Comparison of ENCODE assay signal across 15 cellular contexts in the genomic region with DNA sequence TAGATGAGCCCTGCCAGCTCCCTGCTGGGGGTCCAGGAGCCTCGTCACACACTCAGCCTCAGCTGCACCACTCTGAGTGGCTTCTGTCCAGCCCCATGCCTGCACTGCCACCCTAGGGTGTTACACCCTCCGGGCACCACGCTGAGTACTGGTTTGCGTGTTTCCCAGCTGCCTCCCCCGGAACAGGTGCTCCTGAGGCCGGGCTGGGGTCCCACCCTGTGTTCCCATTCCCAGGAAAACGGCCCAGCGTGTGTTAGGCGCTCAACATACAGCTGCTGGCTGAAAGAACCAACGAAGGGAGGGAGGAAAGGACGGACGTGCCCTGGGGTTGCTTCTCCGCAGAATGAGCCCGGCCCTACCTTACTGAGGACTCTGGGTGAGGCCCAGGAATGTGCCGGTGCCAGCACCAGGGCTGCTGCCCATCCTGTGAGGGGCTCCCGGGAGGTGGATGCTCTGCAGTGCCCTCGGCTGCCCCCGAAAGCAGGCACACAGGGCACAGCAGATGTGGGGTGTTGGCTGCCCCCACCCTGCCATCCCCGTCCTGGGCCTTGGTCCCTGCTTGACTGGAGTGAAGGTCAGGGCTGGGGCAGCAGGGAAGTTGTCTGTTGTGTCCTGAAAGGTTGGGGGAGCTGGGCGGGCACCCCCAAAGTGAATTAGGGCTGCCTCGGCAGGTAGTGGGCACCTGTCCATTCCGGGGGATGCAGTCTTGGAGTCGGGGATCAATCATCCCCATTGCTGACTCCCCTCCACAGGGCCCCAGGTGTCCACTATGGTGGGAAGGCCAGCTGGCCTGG. TPM values are rescaled to one million over a fixed set of nuclear protein-coding genes. Genes with fewer than 3 reads are reported as not detected.
DNase-seq lines count a peak whose midpoint lies in the region; ATAC-seq, FAIRE-seq and TF ChIP-seq lines count a peak whose summit lies in the region.
"Had no signal": no experiment of that assay in that cellular context is flagged by ENCODE, and none has a peak within 500 bp of the region (broad histone marks: within the 10 kb centered on the region; RNA-seq: fewer than 3 reads in every experiment).

No MANE protein-coding gene starts in this region.

- no peak overlapping the region for H3K14ac ChIP-seq in neuronal stem cell (ENCODE audit: low read length)

- peak overlapping the region; percentile 6 for H3K27ac ChIP-seq in HepG2 (ENCODE audit: extremely low read length, insufficient read depth, low read length)
- H3K27ac ChIP-seq in right lobe of liver: no peak overlapping the region
- peak overlapping the region; percentile 89 to 93 for H3K27ac ChIP-seq in esophagus (ENCODE audit: low read depth in 2 of 2, low read length in 1 of 2)
- H3K27ac ChIP-seq in neuronal stem cell (replicated peaks; ENCODE audit: low read length): no peak overlapping the region
- peak overlapping the region; percentile 23 for H3K27ac ChIP-seq in vagina
- no peak overlapping the region for H3K27ac ChIP-seq in CD8-positive, alpha-beta memory T cell (ENCODE audit: low read depth, low read length)
- H3K27ac ChIP-seq: pancreas, VCaP had no signal

- DNase-seq in HepG2 (ENCODE audit: low spot score) (no peak), right lobe of liver (no peak), neuronal stem cell (ENCODE audit: low spot score) (no peak), vagina (ENCODE audit: extremely low spot score in 2 of 2) (no peak), ACHN (no peak), NCI-H446 treated with DMSO at 0.1 percent for 48 hours (lab: John Stamatoyannopoulos, UW) (no peak)
- DNase-seq in CD8-positive, alpha-beta memory T cell: no peak
- DNase-seq: activated CD8-positive, alpha-beta T cell treated with anti-CD3 and anti-CD28 coated beads for 36 hours; amygdala; T-helper 1 cell had no signal

- H3K36me3 Mint-ChIP-seq in CD8-positive, alpha-beta memory T cell: peaks cover 0 to 3% (median 0%) of the 10 kb centered on the region in 3 donors

- H3K27me3 ChIP-seq in HepG2 (ENCODE audit: control insufficient read depth in 1 of 2, insufficient read depth in 2 of 2, low read length in 2 of 2): no peaks in the 10 kb centered on the region
- no peaks in the 10 kb centered on the region for H3K27me3 ChIP-seq in right lobe of liver
- no peaks in the 10 kb centered on the region for H3K27me3 ChIP-seq in esophagus (ENCODE audit: control insufficient read depth in 1 of 2, insufficient read depth in 2 of 2, low read length in 2 of 2)
- H3K27me3 ChIP-seq in neuronal stem cell (ENCODE audit: control insufficient read depth in 3 of 3, insufficient read depth in 3 of 3, low read depth in 1 of 3, low read length in 3 of 3): no peaks in the 10 kb centered on the region
- no peaks in the 10 kb centered on the region for H3K27me3 ChIP-seq in vagina
- no peaks in the 10 kb centered on the region for H3K27me3 ChIP-seq in CD8-positive, alpha-beta memory T cell (ENCODE audit: insufficient read depth, low read length, poor library complexity, severe bottlenecking)
- H3K27me3 ChIP-seq: pancreas had no signal

- TF ChIP-seq CTCF in HepG2 (CRISPR knock-in tag; IDR thresholded peaks at IDR 0.05): no peak
- no peak for TF ChIP-seq CTCF in right lobe of liver (IDR thresholded peaks at IDR 0.05)
- TF ChIP-seq CTCF in vagina (IDR thresholded peaks at IDR 0.05): no peak

- TF ChIP-seq RAD21 in HepG2 (CRISPR knock-in tag; IDR thresholded peaks at IDR 0.05): no peak

- ATAC-seq in HepG2 (no peak), right lobe of liver (no peak)
- ATAC-seq: activated CD8-positive, alpha-beta T cell treated with anti-CD3 and anti-CD28 coated beads for 36 hours; stimulated activated memory B cell treated with anti-CD40 and anti-IgM and Interleukin-4, amounts not matched to agents 10 μg/mL and 1 μg/mL and 100 μg/mL, for 72 hours had no signal

- no peak overlapping the region for H3K4me3 Mint-ChIP-seq in CD8-positive, alpha-beta memory T cell
- H3K4me3 Mint-ChIP-seq: activated CD8-positive, alpha-beta T cell treated with anti-CD3 and anti-CD28 coated beads for 36 hours; stimulated activated memory B cell treated with anti-CD40 and anti-IgM and Interleukin-4, amounts not matched to agents 10 μg/mL and 1 μg/mL and 100 μg/mL, for 72 hours had no signal

- peak overlapping the region in 1 of 8 donors; percentile 26 for H3K27ac Mint-ChIP-seq in CD8-positive, alpha-beta memory T cell
- H3K27ac Mint-ChIP-seq: activated CD8-positive, alpha-beta T cell treated with anti-CD3 and anti-CD28 coated beads for 36 hours; stimulated activated memory B cell treated with anti-CD40 and anti-IgM and Interleukin-4, amounts not matched to agents 10 μg/mL and 1 μg/mL and 100 μg/mL, for 72 hours had no signal

- H2AFZ ChIP-seq in HepG2 (ENCODE audit: low read length): no peak overlapping the region
- no peak overlapping the region for H2AFZ ChIP-seq in neuronal stem cell (ENCODE audit: low read length)

- peaks cover 43% of the 10 kb centered on the region for H3K4me1 ChIP-seq in HepG2 (ENCODE audit: insufficient read depth, low read length)
- H3K4me1 ChIP-seq in right lobe of liver: peaks cover 0 to 32% (median 10%) of the 10 kb centered on the region in 4 donors
- peaks cover 17 to 45% of the 10 kb centered on the region in 2 donors for H3K4me1 ChIP-seq in esophagus (ENCODE audit: control insufficient read depth in 2 of 2, insufficient read depth in 2 of 2, low read length in 1 of 2)
- H3K4me1 ChIP-seq in neuronal stem cell (ENCODE audit: control insufficient read depth in 2 of 2, insufficient read depth in 1 of 2, low read depth in 1 of 2, low read length in 2 of 2): peaks cover 8 to 15% of the 10 kb centered on the region in 2 donors
- peaks cover 50% of the 10 kb centered on the region for H3K4me1 ChIP-seq in vagina
- no peaks in the 10 kb centered on the region for H3K4me1 ChIP-seq in CD8-positive, alpha-beta memory T cell (ENCODE audit: insufficient read depth, low read length)

- H3K79me2 ChIP-seq in HepG2 (ENCODE audit: insufficient read depth, low read length): peaks cover 18% of the 10 kb centered on the region

- no peak overlapping the region for H4K91ac ChIP-seq in neuronal stem cell (ENCODE audit: low read depth, low read length, poor library complexity)

- H3K4ac ChIP-seq in neuronal stem cell (ENCODE audit: low read length): no peak overlapping the region

- WGBS in HepG2 (ENCODE audit: low lambda C conversion rate): 96% methylated on average over 23 of the region's 23 CpGs
- WGBS in right lobe of liver (ENCODE audit: insufficient coverage, low coverage, low lambda C conversion rate, missing lambda C conversion rate): no CpG with 5 or more reads among the region's 23 CpGs
- WGBS in esophagus, 2 donors: 47 to 65% methylated on average over 23 of the region's 23 CpGs
- WGBS in neuronal stem cell (ENCODE audit: extremely low coverage in 2 of 2, insufficient read length in 2 of 2, insufficient replicate concordance in 1 of 2), 2 donors: no CpG with 5 or more reads among the region's 23 CpGs

- intact Hi-C loops in HepG2 (cut with micrococcal nuclease; ENCODE audit: unreplicated experiment) (no loop called here), right lobe of liver (cut with DNase I) (loop anchor here in 1 of 2 donors (10.0 kb wide), 1 partner anchor 46 kb away; the partner anchor contains the start of gene ADRM1), vagina (cut with DNase I) (no loop called here)

- H2BK12ac ChIP-seq in neuronal stem cell (ENCODE audit: low read length): no peak overlapping the region

- in situ Hi-C loops in HepG2 (cut with HindIII; ENCODE audit: extremely low pct_ligation_motif_present, low pct_unique_long_range_greater_than_20kb) (no loop called here), ACHN (cut with HindIII; ENCODE audit: low pct_ligation_motif_present, low pct_unique_long_range_greater_than_20kb, low sequenced_read_pairs) (no loop called here)

- H3K4me3 ChIP-seq in HepG2 (replicated peaks in 1 of 3; ENCODE audit: insufficient read depth in 1 of 3, low read depth in 2 of 3, low read length in 3 of 3) (no peak overlapping the region), right lobe of liver (no peak overlapping the region), esophagus (ENCODE audit: low read depth in 1 of 2, low read length in 2 of 2) (no peak overlapping the region), neuronal stem cell (ENCODE audit: low read length in 2 of 2) (no peak overlapping the region), vagina (no peak overlapping the region)
- no peak overlapping the region for H3K4me3 ChIP-seq in CD8-positive, alpha-beta memory T cell (ENCODE audit: low read length)
- H3K4me3 ChIP-seq: pancreas had no signal

- no peak overlapping the region for H3K4me2 ChIP-seq in HepG2 (ENCODE audit: low read depth, low read length)
- H3K4me2 ChIP-seq in neuronal stem cell (ENCODE audit: insufficient read depth, low read length, poor library complexity, severe bottlenecking): no peak overlapping the region

- H3K9me3 Mint-ChIP-seq in CD8-positive, alpha-beta memory T cell: peaks cover 1 to 8% (median 3%) of the 10 kb centered on the region in 5 donors

- H3K4me1 Mint-ChIP-seq in CD8-positive, alpha-beta memory T cell: peaks cover 0 to 2% (median 0%) of the 10 kb centered on the region in 3 donors

- TF ChIP-seq EP300 in HepG2 (IDR thresholded peaks at IDR 0.05; ENCODE audit: low read depth in 2 of 2, low read length in 2 of 2) (no peak), HepG2 (CRISPR knock-in tag; IDR thresholded peaks at IDR 0.05; ENCODE audit: borderline replicate concordance) (no peak)

- TF ChIP-seq POLR2A in HepG2 (IDR thresholded peaks at IDR 0.05; ENCODE audit: insufficient read depth in 1 of 2, low read depth in 2 of 2, low read length in 2 of 2): no peak
- TF ChIP-seq POLR2A in right lobe of liver (IDR thresholded peaks at IDR 0.05): no peak
- no peak for TF ChIP-seq POLR2A in vagina (IDR thresholded peaks at IDR 0.05)

- no TSS peak for BruUV-seq in HepG2 (replicated peaks; lab: Mats Ljungman, UMichigan)

- H4K8ac ChIP-seq in neuronal stem cell (ENCODE audit: low read depth, low read length): no peak overlapping the region

- H2BK120ac ChIP-seq in neuronal stem cell (ENCODE audit: low read depth, low read length): no peak overlapping the region

- no peak overlapping the region for H3K9ac ChIP-seq in HepG2 (ENCODE audit: insufficient read depth, low read depth, low read length)
- H3K9ac ChIP-seq in neuronal stem cell (ENCODE audit: low read depth, low read length, poor library complexity): no peak overlapping the region

- peaks cover 24% of the 10 kb centered on the region for H3K79me1 ChIP-seq in neuronal stem cell (ENCODE audit: low read depth, low read length)

- no peak overlapping the region for H2BK15ac ChIP-seq in neuronal stem cell (ENCODE audit: low read length)

- POLR2A ChIA-PET in HepG2 (lab: Yijun Ruan, JAX): interaction anchor here (0.9 to 5.8 kb wide), 3 partner anchors 14 to 25 kb away, joined by 7 to 62 read pairs (median 10); partner anchors contain the start of gene LAMA5
- POLR2A ChIA-PET in CD8-positive, alpha-beta memory T cell (lab: Charles Lee): no interaction called here

- H2BK5ac ChIP-seq in neuronal stem cell (ENCODE audit: low read length): no peak overlapping the region

- no peaks in the 10 kb centered on the region for H3K27me3 Mint-ChIP-seq in CD8-positive, alpha-beta memory T cell
- H3K27me3 Mint-ChIP-seq: activated CD8-positive, alpha-beta T cell treated with anti-CD3 and anti-CD28 coated beads for 36 hours; stimulated activated memory B cell treated with anti-CD40 and anti-IgM and Interleukin-4, amounts not matched to agents 10 μg/mL and 1 μg/mL and 100 μg/mL, for 72 hours had no signal

- H3K9me3 ChIP-seq in HepG2 (ENCODE audit: low read length): no peaks in the 10 kb centered on the region
- no peaks in the 10 kb centered on the region for H3K9me3 ChIP-seq in right lobe of liver
- H3K9me3 ChIP-seq in esophagus (ENCODE audit: control insufficient read depth in 2 of 2, insufficient read depth in 1 of 2, low read depth in 1 of 2, low read length in 1 of 2): peaks cover 0 to 2% of the 10 kb centered on the region in 2 donors
- H3K9me3 ChIP-seq in neuronal stem cell (replicated peaks in 1 of 2; ENCODE audit: control insufficient read depth in 2 of 2, insufficient read depth in 1 of 2, low read depth in 1 of 2, low read length in 2 of 2): peaks cover 3 to 6% of the 10 kb centered on the region in 2 donors
- no peaks in the 10 kb centered on the region for H3K9me3 ChIP-seq in vagina
- H3K9me3 ChIP-seq in CD8-positive, alpha-beta memory T cell (ENCODE audit: low read length): no peaks in the 10 kb centered on the region
- H3K9me3 ChIP-seq: pancreas had no signal

- peak overlapping the region; percentile 55 for H3K23ac ChIP-seq in neuronal stem cell (ENCODE audit: low read depth, low read length, poor library complexity)

- no peak for FAIRE-seq in HepG2 (lab: Jason Lieb, UNC)
- FAIRE-seq: endothelial cell of umbilical vein, pancreas had no signal

- H3K18ac ChIP-seq in neuronal stem cell (ENCODE audit: low read length): no peak overlapping the region

- H2AK5ac ChIP-seq in neuronal stem cell (ENCODE audit: low read depth, low read length): no peak overlapping the region

- H4K20me1 ChIP-seq in HepG2 (ENCODE audit: insufficient read depth, low read length): peaks cover 17% of the 10 kb centered on the region; the same call in 1 of the 2 replicates

- CTCF ChIA-PET in HepG2 (lab: Yijun Ruan, JAX; ENCODE audit: low intra/inter-chr PET ratio, low total read pairs): no interaction called here
- CTCF ChIA-PET in CD8-positive, alpha-beta memory T cell (lab: Charles Lee): no interaction called here

- peaks cover 37 to 53% of the 10 kb centered on the region in 2 experiments for H3K36me3 ChIP-seq in HepG2 (replicated peaks in 1 of 2; ENCODE audit: control insufficient read depth in 1 of 2, insufficient read depth in 2 of 2, low read length in 2 of 2)
- H3K36me3 ChIP-seq in right lobe of liver: peaks cover 0 to 6% (median 0%) of the 10 kb centered on the region in 4 donors
- H3K36me3 ChIP-seq in esophagus (ENCODE audit: control insufficient read depth in 2 of 2, insufficient read depth in 2 of 2, low read length in 1 of 2): peaks cover 2 to 24% of the 10 kb centered on the region in 2 donors
- H3K36me3 ChIP-seq in neuronal stem cell (replicated peaks in 1 of 2; ENCODE audit: control insufficient read depth in 2 of 2, insufficient read depth in 2 of 2, low read length in 2 of 2): peaks cover 39 to 42% of the 10 kb centered on the region in 2 donors
- H3K36me3 ChIP-seq in vagina: no peaks in the 10 kb centered on the region
- no peaks in the 10 kb centered on the region for H3K36me3 ChIP-seq in CD8-positive, alpha-beta memory T cell (ENCODE audit: insufficient read depth, low read length)

RNA-seq across cellular contexts. Expression of gene LAMA5, which starts 16.3 kb away (rescaled TPM):
- total RNA-seq in HepG2 (2016; rRNA removed; fragmentation: Illumina TruSeq; extraction: Trizol) (28.5 and 44.7 TPM in 2 replicates), right lobe of liver (10 to 100 TPM; 30.3 to 80.8 (median 47.1) TPM), vagina (150 TPM)
- total RNA-seq in HepG2 (2016; cell fraction: cytosol; rRNA removed; fragmentation: Illumina TruSeq; extraction: Trizol; ENCODE audit: low read depth): 32.2 and 40.1 TPM in 2 replicates
- total RNA-seq in HepG2 (2016; cell fraction: insoluble cytoplasmic fraction; rRNA removed; fragmentation: Illumina TruSeq; extraction: Trizol): 24.0 and 53.5 TPM in 2 replicates
- total RNA-seq in HepG2 (2016; cell fraction: membrane; rRNA removed; fragmentation: Illumina TruSeq; extraction: Trizol): 23.5 and 24.2 TPM in 2 replicates
- 108 and 131 TPM in 2 replicates for total RNA-seq in HepG2 (2016; cell fraction: nucleus; rRNA removed; fragmentation: Illumina TruSeq; extraction: Trizol)
- polyA plus RNA-seq in HepG2 (2011; rRNA removed) (21.0 and 22.7 TPM in 2 replicates), esophagus (100 to 1,000 TPM in 1 of 2 donors, 10 to 100 TPM in 1; 79.9 to 329 TPM)
- polyA plus RNA-seq in HepG2 (2011; cell fraction: cytosol; rRNA removed): 9.5 and 17.6 TPM in 2 replicates
- polyA plus RNA-seq in HepG2 (2011; cell fraction: nucleus; rRNA removed): 504 and 754 TPM in 2 replicates
- polyA plus RNA-seq in HepG2 (2012): 96.2 and 135 TPM in 2 replicates
- polyA plus RNA-seq in HepG2 (2016; cell fraction: cytosol; fragmentation: Illumina TruSeq; extraction: Trizol; ENCODE audit: low read depth): 12.5 and 12.7 TPM in 2 replicates
- polyA plus RNA-seq in HepG2 (2016; cell fraction: insoluble cytoplasmic fraction; fragmentation: Illumina TruSeq; extraction: Trizol; ENCODE audit: low read depth): 34.3 and 49.3 TPM in 2 replicates
- 14.2 and 17.2 TPM in 2 replicates for polyA plus RNA-seq in HepG2 (2016; cell fraction: membrane; fragmentation: Illumina TruSeq; extraction: Trizol; ENCODE audit: low read depth)
- polyA plus RNA-seq in HepG2 (2016; cell fraction: nucleus; fragmentation: Illumina TruSeq; extraction: Trizol; ENCODE audit: insufficient read depth, low read depth): 598 and 620 TPM in 2 replicates
- 26.2 and 35.7 TPM in 2 replicates for polyA minus RNA-seq in HepG2 (2011; rRNA and poly(A)+ RNA removed; ENCODE audit: low replicate concordance)
- 23.2 and 27.1 TPM in 2 replicates for polyA minus RNA-seq in HepG2 (2011; cell fraction: cytosol; rRNA and poly(A)+ RNA removed)
- 70.0 and 71.2 TPM in 2 replicates for polyA minus RNA-seq in HepG2 (2011; cell fraction: nucleus; rRNA and poly(A)+ RNA removed)
- polyA plus RNA-seq in neuronal stem cell (2013, experiment 1 of 2): 59.5 TPM
- polyA plus RNA-seq in neuronal stem cell (2013, experiment 2 of 2): 57.4 TPM
- under 1 TPM; 0.13 to 0.78 TPM for total RNA-seq in CD8-positive, alpha-beta memory T cell
- not detected for polyA plus RNA-seq in CD8-positive, alpha-beta memory T cell

RNA-seq across cellular contexts. Expression of gene RPS21, which starts 36.1 kb away (rescaled TPM):
- total RNA-seq in HepG2 (2016; rRNA removed; fragmentation: Illumina TruSeq; extraction: Trizol) (2,584 and 2,647 TPM in 2 replicates), right lobe of liver (100 to 1,000 TPM; 339 to 696 (median 413) TPM), vagina (1,935 TPM)
- total RNA-seq in HepG2 (2016; cell fraction: cytosol; rRNA removed; fragmentation: Illumina TruSeq; extraction: Trizol; ENCODE audit: low read depth): 3,497 and 3,511 TPM in 2 replicates
- 2,606 and 2,768 TPM in 2 replicates for total RNA-seq in HepG2 (2016; cell fraction: insoluble cytoplasmic fraction; rRNA removed; fragmentation: Illumina TruSeq; extraction: Trizol)
- total RNA-seq in HepG2 (2016; cell fraction: membrane; rRNA removed; fragmentation: Illumina TruSeq; extraction: Trizol): 4,939 and 5,761 TPM in 2 replicates
- total RNA-seq in HepG2 (2016; cell fraction: nucleus; rRNA removed; fragmentation: Illumina TruSeq; extraction: Trizol): 1,156 and 1,166 TPM in 2 replicates
- polyA plus RNA-seq in HepG2 (2011; rRNA removed) (9,925 and 11,063 TPM in 2 replicates), esophagus (1,000 to 10,000 TPM; 4,370 to 5,155 TPM)
- 11,031 and 15,081 TPM in 2 replicates for polyA plus RNA-seq in HepG2 (2011; cell fraction: cytosol; rRNA removed)
- polyA plus RNA-seq in HepG2 (2011; cell fraction: nucleus; rRNA removed): 5,156 and 5,267 TPM in 2 replicates
- 6,658 and 8,852 TPM in 2 replicates for polyA plus RNA-seq in HepG2 (2012)
- 5,362 and 5,590 TPM in 2 replicates for polyA plus RNA-seq in HepG2 (2016; cell fraction: cytosol; fragmentation: Illumina TruSeq; extraction: Trizol; ENCODE audit: low read depth)
- polyA plus RNA-seq in HepG2 (2016; cell fraction: insoluble cytoplasmic fraction; fragmentation: Illumina TruSeq; extraction: Trizol; ENCODE audit: low read depth): 3,197 and 3,428 TPM in 2 replicates
- polyA plus RNA-seq in HepG2 (2016; cell fraction: membrane; fragmentation: Illumina TruSeq; extraction: Trizol; ENCODE audit: low read depth): 5,998 and 6,820 TPM in 2 replicates
- polyA plus RNA-seq in HepG2 (2016; cell fraction: nucleus; fragmentation: Illumina TruSeq; extraction: Trizol; ENCODE audit: insufficient read depth, low read depth): 2,753 and 2,989 TPM in 2 replicates
- 2,340 and 3,999 TPM in 2 replicates for polyA minus RNA-seq in HepG2 (2011; rRNA and poly(A)+ RNA removed; ENCODE audit: low replicate concordance)
- polyA minus RNA-seq in HepG2 (2011; cell fraction: cytosol; rRNA and poly(A)+ RNA removed): 1,154 and 1,167 TPM in 2 replicates
- 809 and 896 TPM in 2 replicates for polyA minus RNA-seq in HepG2 (2011; cell fraction: nucleus; rRNA and poly(A)+ RNA removed)
- polyA plus RNA-seq in neuronal stem cell (2013, experiment 1 of 2): 3,158 TPM
- polyA plus RNA-seq in neuronal stem cell (2013, experiment 2 of 2): 3,117 TPM
- 1,000 to 10,000 TPM; 2,034 to 2,072 TPM for total RNA-seq in CD8-positive, alpha-beta memory T cell
- 2,161 TPM for polyA plus RNA-seq in CD8-positive, alpha-beta memory T cell

RNA-seq across cellular contexts. Expression of gene ADRM1, which starts 48.0 kb away (rescaled TPM):
- total RNA-seq in HepG2 (2016; rRNA removed; fragmentation: Illumina TruSeq; extraction: Trizol) (143 and 154 TPM in 2 replicates), right lobe of liver (100 to 1,000 TPM in 2 of 6 experiments, 10 to 100 TPM in 4; 49.5 to 139 (median 55.7) TPM), vagina (110 TPM)
- total RNA-seq in HepG2 (2016; cell fraction: cytosol; rRNA removed; fragmentation: Illumina TruSeq; extraction: Trizol; ENCODE audit: low read depth): 51.6 and 53.2 TPM in 2 replicates
- total RNA-seq in HepG2 (2016; cell fraction: insoluble cytoplasmic fraction; rRNA removed; fragmentation: Illumina TruSeq; extraction: Trizol): 149 and 159 TPM in 2 replicates
- total RNA-seq in HepG2 (2016; cell fraction: membrane; rRNA removed; fragmentation: Illumina TruSeq; extraction: Trizol): 59.3 and 62.8 TPM in 2 replicates
- 76.2 and 86.5 TPM in 2 replicates for total RNA-seq in HepG2 (2016; cell fraction: nucleus; rRNA removed; fragmentation: Illumina TruSeq; extraction: Trizol)
- polyA plus RNA-seq in HepG2 (2011; rRNA removed) (92.9 and 106 TPM in 2 replicates), esophagus (100 to 1,000 TPM in 1 of 2 donors, 10 to 100 TPM in 1; 84.9 to 117 TPM)
- 90.4 and 144 TPM in 2 replicates for polyA plus RNA-seq in HepG2 (2011; cell fraction: cytosol; rRNA removed)
- polyA plus RNA-seq in HepG2 (2011; cell fraction: nucleus; rRNA removed): 158 and 185 TPM in 2 replicates
- 62.1 and 86.3 TPM in 2 replicates for polyA plus RNA-seq in HepG2 (2012)
- 50.3 and 52.6 TPM in 2 replicates for polyA plus RNA-seq in HepG2 (2016; cell fraction: cytosol; fragmentation: Illumina TruSeq; extraction: Trizol; ENCODE audit: low read depth)
- 185 and 189 TPM in 2 replicates for polyA plus RNA-seq in HepG2 (2016; cell fraction: insoluble cytoplasmic fraction; fragmentation: Illumina TruSeq; extraction: Trizol; ENCODE audit: low read depth)
- 54.2 and 55.6 TPM in 2 replicates for polyA plus RNA-seq in HepG2 (2016; cell fraction: membrane; fragmentation: Illumina TruSeq; extraction: Trizol; ENCODE audit: low read depth)
- 165 and 171 TPM in 2 replicates for polyA plus RNA-seq in HepG2 (2016; cell fraction: nucleus; fragmentation: Illumina TruSeq; extraction: Trizol; ENCODE audit: insufficient read depth, low read depth)
- polyA minus RNA-seq in HepG2 (2011; rRNA and poly(A)+ RNA removed; ENCODE audit: low replicate concordance): 92.6 and 107 TPM in 2 replicates
- polyA minus RNA-seq in HepG2 (2011; cell fraction: cytosol; rRNA and poly(A)+ RNA removed): 50.7 and 55.0 TPM in 2 replicates
- 47.2 and 49.4 TPM in 2 replicates for polyA minus RNA-seq in HepG2 (2011; cell fraction: nucleus; rRNA and poly(A)+ RNA removed)
- 69.1 TPM for polyA plus RNA-seq in neuronal stem cell (2013, experiment 1 of 2)
- 69.0 TPM for polyA plus RNA-seq in neuronal stem cell (2013, experiment 2 of 2)
- 100 to 1,000 TPM; 159 to 166 TPM for total RNA-seq in CD8-positive, alpha-beta memory T cell
- 101 TPM for polyA plus RNA-seq in CD8-positive, alpha-beta memory T cell

RNA-seq across cellular contexts. Expression of gene CABLES2, which starts 56.3 kb away (rescaled TPM):
- total RNA-seq in HepG2 (2016; rRNA removed; fragmentation: Illumina TruSeq; extraction: Trizol) (9.7 and 10.2 TPM in 2 replicates), right lobe of liver (1 to 10 TPM; 1.4 to 2.9 (median 2.5) TPM), vagina (1.5 TPM)
- total RNA-seq in HepG2 (2016; cell fraction: cytosol; rRNA removed; fragmentation: Illumina TruSeq; extraction: Trizol; ENCODE audit: low read depth): 3.4 and 4.0 TPM in 2 replicates
- total RNA-seq in HepG2 (2016; cell fraction: insoluble cytoplasmic fraction; rRNA removed; fragmentation: Illumina TruSeq; extraction: Trizol): 9.2 and 9.3 TPM in 2 replicates
- total RNA-seq in HepG2 (2016; cell fraction: membrane; rRNA removed; fragmentation: Illumina TruSeq; extraction: Trizol): 13.2 and 14.3 TPM in 2 replicates
- 5.6 and 7.3 TPM in 2 replicates for total RNA-seq in HepG2 (2016; cell fraction: nucleus; rRNA removed; fragmentation: Illumina TruSeq; extraction: Trizol)
- polyA plus RNA-seq in HepG2 (2011; rRNA removed) (5.2 and 5.9 TPM in 2 replicates), esophagus (1 to 10 TPM; 1.6 to 2.4 TPM)
- polyA plus RNA-seq in HepG2 (2011; cell fraction: cytosol; rRNA removed): 4.8 and 5.4 TPM in 2 replicates
- 6.8 and 7.6 TPM in 2 replicates for polyA plus RNA-seq in HepG2 (2011; cell fraction: nucleus; rRNA removed)
- polyA plus RNA-seq in HepG2 (2012): 4.7 and 5.4 TPM in 2 replicates
- 7.5 and 8.3 TPM in 2 replicates for polyA plus RNA-seq in HepG2 (2016; cell fraction: cytosol; fragmentation: Illumina TruSeq; extraction: Trizol; ENCODE audit: low read depth)
- polyA plus RNA-seq in HepG2 (2016; cell fraction: insoluble cytoplasmic fraction; fragmentation: Illumina TruSeq; extraction: Trizol; ENCODE audit: low read depth): 20.6 and 26.7 TPM in 2 replicates
- 20.0 and 22.1 TPM in 2 replicates for polyA plus RNA-seq in HepG2 (2016; cell fraction: membrane; fragmentation: Illumina TruSeq; extraction: Trizol; ENCODE audit: low read depth)
- polyA plus RNA-seq in HepG2 (2016; cell fraction: nucleus; fragmentation: Illumina TruSeq; extraction: Trizol; ENCODE audit: insufficient read depth, low read depth): 18.8 and 19.3 TPM in 2 replicates
- polyA minus RNA-seq in HepG2 (2011; rRNA and poly(A)+ RNA removed; ENCODE audit: low replicate concordance): 5.3 and 6.3 TPM in 2 replicates
- 4.9 and 6.3 TPM in 2 replicates for polyA minus RNA-seq in HepG2 (2011; cell fraction: cytosol; rRNA and poly(A)+ RNA removed)
- polyA minus RNA-seq in HepG2 (2011; cell fraction: nucleus; rRNA and poly(A)+ RNA removed): 4.8 and 5.2 TPM in 2 replicates
- 15.0 TPM for polyA plus RNA-seq in neuronal stem cell (2013, experiment 1 of 2)
- polyA plus RNA-seq in neuronal stem cell (2013, experiment 2 of 2): 14.9 TPM
- total RNA-seq in CD8-positive, alpha-beta memory T cell: 1 to 10 TPM; 8.6 to 9.2 TPM
- polyA plus RNA-seq in CD8-positive, alpha-beta memory T cell: 3.2 TPM

Comparison
In these comparisons a context has a peak if more than half of its experiments do, and no peak if none do; other contexts are left out.
1. H3K27ac ChIP-seq: peak in HepG2 (single experiment), esophagus (2 of 2) and vagina (single experiment); none in right lobe of liver (0 of 3), neuronal stem cell (single experiment) and CD8-positive, alpha-beta memory T cell (single experiment).
2. RNA of gene LAMA5, which starts 16.3 kb away (total RNA-seq): 150 TPM in vagina (single experiment), 30.3 to 80.8 TPM in right lobe of liver and 23.5 to 131 TPM in HepG2; 0.13 to 0.78 TPM in CD8-positive, alpha-beta memory T cell; every median in the first group is over 10 times any median in the second.